13 cellular contexts compared by ENCODE assay signal in genomic region chr19:19155495-19156219, GRCh38. TPM values are rescaled to one million over a fixed set of nuclear protein-coding genes. Genes with fewer than 3 reads are reported as not detected.
A peak's percentile ranks its signal among the peaks of the same experiment; 100 is the strongest.
DNase-seq lines count a peak whose midpoint lies in the region; ATAC-seq, FAIRE-seq and TF ChIP-seq lines count a peak whose summit lies in the region.
"Had no signal": no experiment of that assay in that cellular context is flagged by ENCODE, and none has a peak within 500 bp of the region (broad histone marks: within the 10 kb centered on the region; RNA-seq: fewer than 3 reads in every experiment).

No MANE protein-coding gene starts in this region.

- TF ChIP-seq CTCF in dorsolateral prefrontal cortex (IDR thresholded peaks at IDR 0.05 in 54 of 56, conservative IDR thresholded peaks at IDR 0.05 in 2 of 56; ENCODE audit: low read depth in 1 of 56, partially characterized antibody in 56 of 56) = no peak

- FAIRE-seq in GM12891 (lab: Jason Lieb, UNC) = peak; percentile 98

- no peak overlapping the region for H3K4me3 ChIP-seq in dorsolateral prefrontal cortex
- H3K4me3 ChIP-seq: esophagus squamous epithelium had no signal

- no peak for TF ChIP-seq POLR2A in GM12891 (IDR thresholded peaks at IDR 0.05; ENCODE audit: low read depth, low read length)

- H3K27me3 ChIP-seq in dorsolateral prefrontal cortex = no peaks in the 10 kb centered on the region
- H3K27me3 ChIP-seq: BE2C, esophagus squamous epithelium had no signal

- ATAC-seq in GM19351 (IDR thresholded peaks at IDR 0.05; ENCODE audit: unreplicated experiment) (peak; percentile 77), HG02840 (IDR thresholded peaks at IDR 0.05; ENCODE audit: low FRiP score, unreplicated experiment) (peak; percentile 60)

- no peak for DNase-seq in GM12891 (ENCODE audit: insufficient read length, low spot score)
- DNase-seq in NAMALWA (ENCODE audit: low spot score) = peak; percentile 95
- DNase-seq in dorsolateral prefrontal cortex = no peak
- DNase-seq in retina = no peak
- DNase-seq in activated T-cell treated with anti-CD3 and anti-CD28 coated beads, Interleukin-2, amount 50 U/mL, for 48 hours = no peak
- no peak for DNase-seq in hippocampal formation (lab: John Stamatoyannopoulos, UW)
- DNase-seq: activated T-cell treated with anti-CD3 and anti-CD28 coated beads for 4 hours, BE2C, esophagus squamous epithelium, NCI-H146, nephron progenitor cell had no signal

- no peak overlapping the region for H3K27ac ChIP-seq in dorsolateral prefrontal cortex
- H3K27ac ChIP-seq: esophagus squamous epithelium had no signal

- intact Hi-C loops in dorsolateral prefrontal cortex (cut with DNase I) = no loop called here

TF ChIP-seq in GM12891, 5 proteins besides CTCF, POLR2A, EP300 and RAD21:
- TF ChIP-seq POLR2AphosphoS5 (IDR thresholded peaks at IDR 0.05; ENCODE audit: low read depth, low read length) = no peak
- TF ChIP-seq PAX5 (IDR thresholded peaks at IDR 0.05; ENCODE audit: insufficient read depth, low read length, severe bottlenecking) = peak; percentile 5
- peak; percentile 39 for TF ChIP-seq SPI1 (IDR thresholded peaks at IDR 0.05; ENCODE audit: low read depth, low read length)
- peak; percentile 99 for TF ChIP-seq POU2F2 (IDR thresholded peaks at IDR 0.05; ENCODE audit: low read depth, low read length)

RNA-seq across cellular contexts. Expression of gene MEF2B, which starts 14.4 kb away (rescaled TPM):
- 64.8 TPM for polyA plus RNA-seq in GM12891 (2012; ENCODE audit: low read depth, missing spikeins)
- total RNA-seq in dorsolateral prefrontal cortex = 1 to 10 TPM in 82 of 120 experiments, under 1 TPM in 28, not detected in 10; 0.33 to 5.3 (median 1.9) TPM

RNA-seq across cellular contexts. Expression of gene TMEM161A, which starts 17.4 kb away (rescaled TPM):
- 14.2 TPM for polyA plus RNA-seq in GM12891 (2012; ENCODE audit: low read depth, missing spikeins)
- total RNA-seq in dorsolateral prefrontal cortex = 10 to 100 TPM; 14.9 to 46.0 (median 24.7) TPM

RNA-seq across cellular contexts. Expression of gene BORCS8, which starts 36.3 kb away (rescaled TPM):
- polyA plus RNA-seq in GM12891 (2012; ENCODE audit: low read depth, missing spikeins) = 14.7 TPM
- 10 to 100 TPM; 28.1 to 68.0 (median 47.0) TPM for total RNA-seq in dorsolateral prefrontal cortex

RNA-seq across cellular contexts. Expression of gene RFXANK, which starts 36.4 kb away (rescaled TPM):
- 119 TPM for polyA plus RNA-seq in GM12891 (2012; ENCODE audit: low read depth, missing spikeins)
- total RNA-seq in dorsolateral prefrontal cortex = 10 to 100 TPM; 25.2 to 73.9 (median 38.1) TPM

RNA-seq across cellular contexts. Expression of gene NR2C2AP, which starts 47.6 kb away (rescaled TPM):
- 13.3 TPM for polyA plus RNA-seq in GM12891 (2012; ENCODE audit: low read depth, missing spikeins)
- total RNA-seq in dorsolateral prefrontal cortex = 10 to 100 TPM in 85 of 120 experiments, 1 to 10 TPM in 35; 6.3 to 17.2 (median 11.1) TPM
